In genomic region chr10:38010150-38010903, GRCh38 we compare ENCODE assay signal across 9 cellular contexts. TPM values are rescaled to one million over a fixed set of nuclear protein-coding genes. Genes with fewer than 3 reads are reported as not detected.
DNase-seq lines count a peak whose midpoint lies in the region; ATAC-seq, FAIRE-seq and TF ChIP-seq lines count a peak whose summit lies in the region.
"Had no signal": no experiment of that assay in that cellular context is flagged by ENCODE, and none has a peak within 500 bp of the region (broad histone marks: within the 10 kb centered on the region; RNA-seq: fewer than 3 reads in every experiment).

Gene ZNF33A, plus strand, starts transcription at chr10:38010675. Its CDS starts 1,667 bp downstream, at chr10:38012342.

- intact Hi-C loops in kidney (cut with DNase I): no loop called here

- H3K4me3 ChIP-seq in kidney (ENCODE audit: low read length in 2 of 2): peak within 1 kb of the TSS; percentile 73 to 90

- ATAC-seq in GM19043 (IDR thresholded peaks at IDR 0.05; ENCODE audit: low read depth, unreplicated experiment): peak; percentile 84
- ATAC-seq in HG03378 (IDR thresholded peaks at IDR 0.05; ENCODE audit: unreplicated experiment): peak; percentile 89

- TF ChIP-seq CTCF in kidney (IDR thresholded peaks at IDR 0.05; ENCODE audit: borderline replicate concordance, extremely low read depth, insufficient read depth): no peak

- H3K9me3 ChIP-seq in kidney (ENCODE audit: control insufficient read depth in 1 of 2, low read length in 2 of 2): no peaks in the 10 kb centered on the region

- H3K9ac ChIP-seq in kidney (ENCODE audit: low read length in 2 of 2): peak within 1 kb of the TSS; percentile 92 to 93

- peak within 1 kb of the TSS; percentile 98 to 99 for H3K27ac ChIP-seq in kidney (ENCODE audit: low read depth in 2 of 2, low read length in 2 of 2)

- H3K36me3 ChIP-seq in kidney (ENCODE audit: control insufficient read depth in 1 of 2, insufficient read depth in 2 of 2, low read length in 2 of 2): peaks cover 0 to 1% of the 10 kb centered on the region in 2 donors

- no peak for FAIRE-seq in kidney (lab: Jason Lieb, UNC)
- FAIRE-seq: colon had no signal

- H3K4me1 ChIP-seq in kidney (ENCODE audit: control insufficient read depth in 1 of 2, insufficient read depth in 1 of 2, low read depth in 1 of 2, low read length in 2 of 2): no peaks in the 10 kb centered on the region

- DNase-seq in AML-193 (lab: John Stamatoyannopoulos, UW): peak; percentile 90 to 92
- peak; percentile 70 for DNase-seq in NCI-H446 treated with DMSO at 0.1 percent for 48 hours (lab: John Stamatoyannopoulos, UW)
- DNase-seq in activated CD4-positive, alpha-beta T cell treated with anti-CD3 and anti-CD28 coated beads for 1 hour: peak; percentile 84
- peak; percentile 74 to 76 for DNase-seq in cerebellar nuclear complex (lab: John Stamatoyannopoulos, UW)
- peak; percentile 96 for DNase-seq in kidney
- DNase-seq in stimulated activated CD4-positive, alpha-beta T cell treated with anti-CD3 and anti-CD28 coated beads, Interleukin-15, amount 100 ng/mL, for 1 hour (ENCODE audit: low read depth in 1 of 2, low spot score in 1 of 2): peak; percentile 78 to 80

RNA-seq across cellular contexts. Expression of gene ZNF33A, which starts in this region (rescaled TPM):
- total RNA-seq in kidney: 42.6 TPM
- polyA plus RNA-seq in kidney (ENCODE audit: insufficient read depth, low read depth, low replicate concordance): 10.6 TPM

Comparison
In these comparisons a context has a peak if more than half of its experiments do, and no peak if none do; other contexts are left out.
1. Peak in every context shown above with its lines: DNase-seq, ATAC-seq, H3K4me3 ChIP-seq and H3K27ac ChIP-seq.